Comparison of ENCODE assay signal across 1 cellular context in the genomic region with DNA sequence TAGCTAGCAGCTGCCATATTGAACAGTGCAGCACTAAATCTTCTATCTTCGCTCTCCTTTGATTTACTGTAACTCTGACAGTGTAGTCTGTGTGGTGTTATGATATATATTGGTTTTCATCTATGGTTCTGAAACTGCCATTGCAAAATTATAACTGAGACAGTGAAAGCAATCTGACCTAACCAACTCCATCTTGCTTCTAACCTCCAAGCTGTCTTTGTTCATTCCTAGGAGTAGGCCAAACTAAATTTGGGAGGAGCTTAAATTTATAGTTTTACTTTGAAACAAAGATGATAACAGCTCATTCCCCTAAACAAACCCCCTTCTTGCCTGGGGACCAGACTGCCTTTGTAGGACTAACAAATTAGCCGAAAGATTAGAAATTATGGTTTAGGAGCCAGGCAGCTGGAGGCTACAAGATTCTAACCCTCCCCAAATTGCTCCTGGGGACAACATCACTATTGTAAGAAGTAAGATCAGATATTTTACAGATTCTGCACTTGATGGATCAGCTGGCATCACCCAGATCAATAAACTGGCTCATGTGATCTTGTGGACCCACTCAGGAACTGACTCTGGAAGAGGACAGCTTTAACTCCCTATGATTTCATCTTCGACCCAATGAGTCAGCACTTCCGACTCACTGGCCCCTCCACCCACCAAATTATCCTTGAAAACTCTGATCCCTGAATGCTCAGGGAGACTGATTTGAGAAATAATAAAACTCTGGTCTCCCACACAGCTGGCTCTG.
A peak's percentile ranks its signal among the peaks of the same experiment; 100 is the strongest.
TF ChIP-seq lines count a peak whose summit lies in the region.

No MANE protein-coding gene starts in this region.

TF ChIP-seq in SK-N-SH, 30 proteins besides CTCF, POLR2A, EP300 and RAD21 (continued from another document):
- TF ChIP-seq, protein P1, sequence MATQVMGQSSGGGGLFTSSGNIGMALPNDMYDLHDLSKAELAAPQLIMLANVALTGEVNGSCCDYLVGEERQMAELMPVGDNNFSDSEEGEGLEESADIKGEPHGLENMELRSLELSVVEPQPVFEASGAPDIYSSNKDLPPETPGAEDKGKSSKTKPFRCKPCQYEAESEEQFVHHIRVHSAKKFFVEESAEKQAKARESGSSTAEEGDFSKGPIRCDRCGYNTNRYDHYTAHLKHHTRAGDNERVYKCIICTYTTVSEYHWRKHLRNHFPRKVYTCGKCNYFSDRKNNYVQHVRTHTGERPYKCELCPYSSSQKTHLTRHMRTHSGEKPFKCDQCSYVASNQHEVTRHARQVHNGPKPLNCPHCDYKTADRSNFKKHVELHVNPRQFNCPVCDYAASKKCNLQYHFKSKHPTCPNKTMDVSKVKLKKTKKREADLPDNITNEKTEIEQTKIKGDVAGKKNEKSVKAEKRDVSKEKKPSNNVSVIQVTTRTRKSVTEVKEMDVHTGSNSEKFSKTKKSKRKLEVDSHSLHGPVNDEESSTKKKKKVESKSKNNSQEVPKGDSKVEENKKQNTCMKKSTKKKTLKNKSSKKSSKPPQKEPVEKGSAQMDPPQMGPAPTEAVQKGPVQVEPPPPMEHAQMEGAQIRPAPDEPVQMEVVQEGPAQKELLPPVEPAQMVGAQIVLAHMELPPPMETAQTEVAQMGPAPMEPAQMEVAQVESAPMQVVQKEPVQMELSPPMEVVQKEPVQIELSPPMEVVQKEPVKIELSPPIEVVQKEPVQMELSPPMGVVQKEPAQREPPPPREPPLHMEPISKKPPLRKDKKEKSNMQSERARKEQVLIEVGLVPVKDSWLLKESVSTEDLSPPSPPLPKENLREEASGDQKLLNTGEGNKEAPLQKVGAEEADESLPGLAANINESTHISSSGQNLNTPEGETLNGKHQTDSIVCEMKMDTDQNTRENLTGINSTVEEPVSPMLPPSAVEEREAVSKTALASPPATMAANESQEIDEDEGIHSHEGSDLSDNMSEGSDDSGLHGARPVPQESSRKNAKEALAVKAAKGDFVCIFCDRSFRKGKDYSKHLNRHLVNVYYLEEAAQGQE (IDR thresholded peaks at IDR 0.05; ENCODE audit: low read depth, low read length): no peak
- TF ChIP-seq FOSL2 (IDR thresholded peaks at IDR 0.05; ENCODE audit: borderline replicate concordance, low read depth) (no peak), RCOR1 (IDR thresholded peaks at IDR 0.05; ENCODE audit: low read length) (no peak), SIN3A (IDR thresholded peaks at IDR 0.05; ENCODE audit: borderline replicate concordance, low read depth, low read length) (no peak), RXRA (IDR thresholded peaks at IDR 0.05; ENCODE audit: borderline replicate concordance, low read depth) (no peak), ELF1 (IDR thresholded peaks at IDR 0.05) (no peak), JUND (IDR thresholded peaks at IDR 0.05) (0 out of 2 replicates have a peak, but pooled peaks have one; percentile 18)
- TF ChIP-seq, protein P2, sequence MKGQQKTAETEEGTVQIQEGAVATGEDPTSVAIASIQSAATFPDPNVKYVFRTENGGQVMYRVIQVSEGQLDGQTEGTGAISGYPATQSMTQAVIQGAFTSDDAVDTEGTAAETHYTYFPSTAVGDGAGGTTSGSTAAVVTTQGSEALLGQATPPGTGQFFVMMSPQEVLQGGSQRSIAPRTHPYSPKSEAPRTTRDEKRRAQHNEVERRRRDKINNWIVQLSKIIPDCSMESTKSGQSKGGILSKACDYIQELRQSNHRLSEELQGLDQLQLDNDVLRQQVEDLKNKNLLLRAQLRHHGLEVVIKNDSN (IDR thresholded peaks at IDR 0.05; ENCODE audit: borderline replicate concordance, low read depth): peak; percentile 17; the same call in 1 of the 2 replicates
- TF ChIP-seq, protein P3, sequence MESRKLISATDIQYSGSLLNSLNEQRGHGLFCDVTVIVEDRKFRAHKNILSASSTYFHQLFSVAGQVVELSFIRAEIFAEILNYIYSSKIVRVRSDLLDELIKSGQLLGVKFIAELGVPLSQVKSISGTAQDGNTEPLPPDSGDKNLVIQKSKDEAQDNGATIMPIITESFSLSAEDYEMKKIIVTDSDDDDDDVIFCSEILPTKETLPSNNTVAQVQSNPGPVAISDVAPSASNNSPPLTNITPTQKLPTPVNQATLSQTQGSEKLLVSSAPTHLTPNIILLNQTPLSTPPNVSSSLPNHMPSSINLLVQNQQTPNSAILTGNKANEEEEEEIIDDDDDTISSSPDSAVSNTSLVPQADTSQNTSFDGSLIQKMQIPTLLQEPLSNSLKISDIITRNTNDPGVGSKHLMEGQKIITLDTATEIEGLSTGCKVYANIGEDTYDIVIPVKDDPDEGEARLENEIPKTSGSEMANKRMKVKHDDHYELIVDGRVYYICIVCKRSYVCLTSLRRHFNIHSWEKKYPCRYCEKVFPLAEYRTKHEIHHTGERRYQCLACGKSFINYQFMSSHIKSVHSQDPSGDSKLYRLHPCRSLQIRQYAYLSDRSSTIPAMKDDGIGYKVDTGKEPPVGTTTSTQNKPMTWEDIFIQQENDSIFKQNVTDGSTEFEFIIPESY (IDR thresholded peaks at IDR 0.05; ENCODE audit: borderline replicate concordance, low read depth): no peak
